Comparison of ENCODE assay signal across 1 cellular context in the genomic region with DNA sequence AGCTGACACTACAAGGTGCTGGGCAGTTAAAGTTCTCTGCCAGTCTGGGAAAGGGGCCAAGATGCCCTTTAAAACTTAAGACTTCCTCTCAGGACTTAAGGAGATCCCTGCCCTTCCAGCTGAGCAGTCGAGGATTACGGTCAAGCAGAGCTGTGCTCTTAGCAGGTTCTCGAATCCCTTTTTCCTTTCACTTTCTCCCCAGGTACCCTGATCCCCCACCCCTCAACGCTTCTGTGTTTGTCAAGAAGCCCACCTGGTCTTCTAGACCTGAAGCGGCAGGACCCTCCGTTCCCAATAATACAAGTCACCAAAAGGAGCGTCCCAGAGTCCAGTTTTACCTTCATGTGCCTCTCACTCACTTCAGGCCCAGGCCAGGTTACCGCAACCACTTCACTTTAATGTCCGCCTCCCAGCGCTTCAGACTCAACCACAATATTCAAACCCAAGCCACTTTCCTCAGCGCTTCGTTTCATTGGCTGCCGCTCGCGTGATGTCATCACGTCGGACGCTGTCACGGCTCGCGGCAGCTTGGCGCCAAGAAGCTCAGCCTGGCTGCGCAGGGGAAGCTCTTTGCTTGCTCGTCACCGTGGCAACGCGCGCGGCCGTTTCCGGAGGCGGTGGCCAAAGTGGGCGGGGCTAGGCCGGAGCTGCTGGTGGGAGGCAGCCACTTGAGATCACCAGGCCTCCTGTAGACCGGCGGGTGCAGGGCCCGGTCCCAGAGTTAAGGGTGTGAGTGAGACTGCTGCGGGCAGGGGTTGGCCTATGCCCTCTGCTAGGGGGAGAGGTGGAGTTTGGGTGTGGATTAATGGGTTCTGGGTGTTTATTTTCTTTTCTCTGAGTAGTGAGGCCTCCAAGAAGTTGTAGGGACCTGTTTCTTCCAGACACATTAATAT.
TF ChIP-seq lines count a peak whose summit lies in the region.

TSS of gene KIF18A (minus strand) at position 431 of the 893 bp plus-strand sequence. CDS start 10,209 bp downstream, outside the sequence.
A gene with protein sequence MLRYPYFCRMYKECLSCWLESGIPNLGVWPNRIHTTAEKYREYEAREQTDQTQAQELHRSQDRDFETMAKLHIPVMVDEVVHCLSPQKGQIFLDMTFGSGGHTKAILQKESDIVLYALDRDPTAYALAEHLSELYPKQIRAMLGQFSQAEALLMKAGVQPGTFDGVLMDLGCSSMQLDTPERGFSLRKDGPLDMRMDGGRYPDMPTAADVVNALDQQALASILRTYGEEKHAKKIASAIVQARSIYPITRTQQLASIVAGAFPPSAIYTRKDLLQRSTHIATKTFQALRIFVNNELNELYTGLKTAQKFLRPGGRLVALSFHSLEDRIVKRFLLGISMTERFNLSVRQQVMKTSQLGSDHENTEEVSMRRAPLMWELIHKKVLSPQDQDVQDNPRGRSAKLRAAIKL (plus strand): TSS at position 663 of the 893 bp plus-strand sequence. CDS start 4,947 bp downstream, outside the sequence.

TF ChIP-seq in HepG2, 621 proteins besides CTCF, POLR2A, EP300 and RAD21 (continued from another document and continues in another):
- TF ChIP-seq PHF5A (CRISPR knock-in tag; IDR thresholded peaks at IDR 0.05; ENCODE audit: low read depth, unreplicated experiment) (no peak), GMEB1 (CRISPR knock-in tag; IDR thresholded peaks at IDR 0.05; ENCODE audit: borderline replicate concordance) (peak; percentile 100), STAT5B (CRISPR knock-in tag; IDR thresholded peaks at IDR 0.05) (no peak), ELF3 (CRISPR knock-in tag; IDR thresholded peaks at IDR 0.05) (peak; percentile 56; the same call in 1 of the 2 replicates), FOXK1 (CRISPR knock-in tag; IDR thresholded peaks at IDR 0.05; ENCODE audit: borderline replicate concordance, low read depth) (peak; percentile 84), IRX3 (CRISPR knock-in tag; IDR thresholded peaks at IDR 0.05; ENCODE audit: borderline replicate concordance, low read depth) (no peak), JDP2 (CRISPR knock-in tag; IDR thresholded peaks at IDR 0.05; ENCODE audit: borderline replicate concordance) (no peak), KLF11 (CRISPR knock-in tag; IDR thresholded peaks at IDR 0.05) (no peak), ERF (CRISPR knock-in tag; IDR thresholded peaks at IDR 0.05) (peak; percentile 58; the same call in 1 of the 2 replicates), SMARCE1 (IDR thresholded peaks at IDR 0.05; ENCODE audit: borderline replicate concordance) (no peak), GABPB1 (CRISPR knock-in tag; IDR thresholded peaks at IDR 0.05) (peak; percentile 96), ZFP41 (CRISPR knock-in tag; IDR thresholded peaks at IDR 0.05; ENCODE audit: borderline replicate concordance) (no peak), EED (CRISPR knock-in tag; IDR thresholded peaks at IDR 0.05) (no peak), ATF7 (IDR thresholded peaks at IDR 0.05) (peak; percentile 69), ATF7 (CRISPR knock-in tag; IDR thresholded peaks at IDR 0.05) (0 out of 2 replicates have a peak, but pooled peaks have one; percentile 15), CSRNP1 (CRISPR knock-in tag; IDR thresholded peaks at IDR 0.05) (no peak), THAP11 (CRISPR knock-in tag; IDR thresholded peaks at IDR 0.05) (peak; percentile 85), ZNF496 (CRISPR knock-in tag; IDR thresholded peaks at IDR 0.05; ENCODE audit: insufficient replicate concordance) (no peak), ZNF121 (CRISPR knock-in tag; IDR thresholded peaks at IDR 0.05) (no peak), HINFP (CRISPR knock-in tag; IDR thresholded peaks at IDR 0.05; ENCODE audit: low read depth) (0 out of 2 replicates have a peak, but pooled peaks have one; percentile 31), ZNF781 (CRISPR knock-in tag; IDR thresholded peaks at IDR 0.05; ENCODE audit: borderline replicate concordance, not compliant biosample characterization) (peak; percentile 19), ZNF572 (CRISPR knock-in tag; IDR thresholded peaks at IDR 0.05) (no peak; the same call in 1 of the 2 replicates), MEF2D (CRISPR knock-in tag; IDR thresholded peaks at IDR 0.05) (no peak), ZBTB42 (CRISPR knock-in tag; IDR thresholded peaks at IDR 0.05) (no peak), ZNF329 (CRISPR knock-in tag; IDR thresholded peaks at IDR 0.05; ENCODE audit: low read depth) (0 out of 2 replicates have a peak, but pooled peaks have one; percentile 54), ZNF777 (CRISPR knock-in tag; IDR thresholded peaks at IDR 0.05) (no peak), SALL1 (CRISPR knock-in tag; IDR thresholded peaks at IDR 0.05) (peak; percentile 86), ZZZ3 (CRISPR knock-in tag; IDR thresholded peaks at IDR 0.05; ENCODE audit: borderline replicate concordance) (peak; percentile 63; the same call in 1 of the 2 replicates), ZNF780A (CRISPR knock-in tag; IDR thresholded peaks at IDR 0.05) (no peak; the same call in 1 of the 2 replicates), SOX5 (CRISPR knock-in tag; IDR thresholded peaks at IDR 0.05; ENCODE audit: borderline replicate concordance) (peak; percentile 36; the same call in 1 of the 2 replicates), ZNF331 (CRISPR knock-in tag; IDR thresholded peaks at IDR 0.05) (no peak), ZNF703 (CRISPR knock-in tag; IDR thresholded peaks at IDR 0.05; ENCODE audit: borderline replicate concordance) (no peak), ZNF124 (CRISPR knock-in tag; IDR thresholded peaks at IDR 0.05) (no peak), JARID2 (CRISPR knock-in tag; IDR thresholded peaks at IDR 0.05; ENCODE audit: insufficient replicate concordance) (no peak), ZNF891 (CRISPR knock-in tag; IDR thresholded peaks at IDR 0.05) (no peak), ZNF274 (CRISPR knock-in tag; IDR thresholded peaks at IDR 0.05) (0 out of 2 replicates have a peak, but pooled peaks have one; percentile 19), ZFP82 (CRISPR knock-in tag; IDR thresholded peaks at IDR 0.05; ENCODE audit: borderline replicate concordance) (no peak), ZNF761 (CRISPR knock-in tag; conservative IDR thresholded peaks at IDR 0.05) (no peak)
- TF ChIP-seq, protein P1, sequence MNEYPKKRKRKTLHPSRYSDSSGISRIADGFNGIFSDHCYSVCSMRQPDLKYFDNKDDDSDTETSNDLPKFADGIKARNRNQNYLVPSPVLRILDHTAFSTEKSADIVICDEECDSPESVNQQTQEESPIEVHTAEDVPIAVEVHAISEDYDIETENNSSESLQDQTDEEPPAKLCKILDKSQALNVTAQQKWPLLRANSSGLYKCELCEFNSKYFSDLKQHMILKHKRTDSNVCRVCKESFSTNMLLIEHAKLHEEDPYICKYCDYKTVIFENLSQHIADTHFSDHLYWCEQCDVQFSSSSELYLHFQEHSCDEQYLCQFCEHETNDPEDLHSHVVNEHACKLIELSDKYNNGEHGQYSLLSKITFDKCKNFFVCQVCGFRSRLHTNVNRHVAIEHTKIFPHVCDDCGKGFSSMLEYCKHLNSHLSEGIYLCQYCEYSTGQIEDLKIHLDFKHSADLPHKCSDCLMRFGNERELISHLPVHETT (CRISPR knock-in tag; conservative IDR thresholded peaks at IDR 0.05), result no peak
- TF ChIP-seq, protein P2, sequence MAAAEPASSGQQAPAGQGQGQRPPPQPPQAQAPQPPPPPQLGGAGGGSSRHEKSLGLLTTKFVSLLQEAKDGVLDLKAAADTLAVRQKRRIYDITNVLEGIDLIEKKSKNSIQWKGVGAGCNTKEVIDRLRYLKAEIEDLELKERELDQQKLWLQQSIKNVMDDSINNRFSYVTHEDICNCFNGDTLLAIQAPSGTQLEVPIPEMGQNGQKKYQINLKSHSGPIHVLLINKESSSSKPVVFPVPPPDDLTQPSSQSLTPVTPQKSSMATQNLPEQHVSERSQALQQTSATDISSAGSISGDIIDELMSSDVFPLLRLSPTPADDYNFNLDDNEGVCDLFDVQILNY (CRISPR knock-in tag; conservative IDR thresholded peaks at IDR 0.05), result peak; percentile 98
- TF ChIP-seq, protein P3, sequence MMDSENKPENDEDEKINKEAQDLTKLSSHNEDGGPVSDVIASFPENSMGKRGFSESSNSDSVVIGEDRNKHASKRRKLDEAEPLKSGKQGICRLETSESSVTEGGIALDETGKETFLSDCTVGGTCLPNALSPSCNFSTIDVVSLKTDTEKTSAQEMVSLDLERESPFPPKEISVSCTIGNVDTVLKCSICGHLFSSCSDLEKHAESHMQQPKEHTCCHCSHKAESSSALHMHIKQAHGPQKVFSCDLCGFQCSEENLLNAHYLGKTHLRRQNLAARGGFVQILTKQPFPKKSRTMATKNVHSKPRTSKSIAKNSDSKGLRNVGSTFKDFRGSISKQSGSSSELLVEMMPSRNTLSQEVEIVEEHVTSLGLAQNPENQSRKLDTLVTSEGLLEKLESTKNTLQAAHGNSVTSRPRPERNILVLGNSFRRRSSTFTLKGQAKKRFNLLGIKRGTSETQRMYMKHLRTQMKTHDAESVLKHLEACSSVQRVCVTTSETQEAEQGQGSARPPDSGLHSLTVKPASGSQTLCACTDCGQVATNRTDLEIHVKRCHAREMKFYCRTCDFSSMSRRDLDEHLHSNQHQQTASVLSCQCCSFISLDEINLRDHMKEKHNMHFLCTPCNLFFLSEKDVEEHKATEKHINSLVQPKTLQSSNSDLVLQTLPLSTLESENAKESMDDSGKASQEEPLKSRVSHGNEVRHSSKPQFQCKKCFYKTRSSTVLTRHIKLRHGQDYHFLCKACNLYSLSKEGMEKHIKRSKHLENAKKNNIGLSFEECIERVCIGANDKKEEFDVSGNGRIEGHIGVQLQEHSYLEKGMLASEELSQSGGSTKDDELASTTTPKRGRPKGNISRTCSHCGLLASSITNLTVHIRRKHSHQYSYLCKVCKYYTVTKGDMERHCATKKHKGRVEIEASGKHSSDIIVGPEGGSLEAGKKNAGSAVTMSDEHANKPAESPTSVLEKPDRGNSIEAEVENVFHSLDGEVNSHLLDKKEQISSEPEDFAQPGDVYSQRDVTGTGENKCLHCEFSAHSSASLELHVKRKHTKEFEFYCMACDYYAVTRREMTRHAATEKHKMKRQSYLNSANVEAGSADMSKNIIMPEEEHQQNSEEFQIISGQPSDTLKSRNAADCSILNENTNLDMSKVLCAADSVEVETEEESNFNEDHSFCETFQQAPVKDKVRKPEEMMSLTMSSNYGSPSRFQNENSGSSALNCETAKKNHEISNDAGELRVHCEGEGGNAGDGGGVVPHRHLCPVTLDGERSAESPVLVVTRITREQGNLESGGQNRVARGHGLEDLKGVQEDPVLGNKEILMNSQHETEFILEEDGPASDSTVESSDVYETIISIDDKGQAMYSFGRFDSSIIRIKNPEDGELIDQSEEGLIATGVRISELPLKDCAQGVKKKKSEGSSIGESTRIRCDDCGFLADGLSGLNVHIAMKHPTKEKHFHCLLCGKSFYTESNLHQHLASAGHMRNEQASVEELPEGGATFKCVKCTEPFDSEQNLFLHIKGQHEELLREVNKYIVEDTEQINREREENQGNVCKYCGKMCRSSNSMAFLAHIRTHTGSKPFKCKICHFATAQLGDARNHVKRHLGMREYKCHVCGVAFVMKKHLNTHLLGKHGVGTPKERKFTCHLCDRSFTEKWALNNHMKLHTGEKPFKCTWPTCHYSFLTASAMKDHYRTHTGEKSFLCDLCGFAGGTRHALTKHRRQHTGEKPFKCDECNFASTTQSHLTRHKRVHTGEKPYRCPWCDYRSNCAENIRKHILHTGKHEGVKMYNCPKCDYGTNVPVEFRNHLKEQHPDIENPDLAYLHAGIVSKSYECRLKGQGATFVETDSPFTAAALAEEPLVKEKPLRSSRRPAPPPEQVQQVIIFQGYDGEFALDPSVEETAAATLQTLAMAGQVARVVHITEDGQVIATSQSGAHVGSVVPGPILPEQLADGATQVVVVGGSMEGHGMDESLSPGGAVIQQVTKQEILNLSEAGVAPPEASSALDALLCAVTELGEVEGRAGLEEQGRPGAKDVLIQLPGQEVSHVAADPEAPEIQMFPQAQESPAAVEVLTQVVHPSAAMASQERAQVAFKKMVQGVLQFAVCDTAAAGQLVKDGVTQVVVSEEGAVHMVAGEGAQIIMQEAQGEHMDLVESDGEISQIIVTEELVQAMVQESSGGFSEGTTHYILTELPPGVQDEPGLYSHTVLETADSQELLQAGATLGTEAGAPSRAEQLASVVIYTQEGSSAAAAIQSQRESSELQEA (CRISPR knock-in tag; IDR thresholded peaks at IDR 0.05; ENCODE audit: not compliant biosample characterization), result peak; percentile 30
- TF ChIP-seq, protein P4, sequence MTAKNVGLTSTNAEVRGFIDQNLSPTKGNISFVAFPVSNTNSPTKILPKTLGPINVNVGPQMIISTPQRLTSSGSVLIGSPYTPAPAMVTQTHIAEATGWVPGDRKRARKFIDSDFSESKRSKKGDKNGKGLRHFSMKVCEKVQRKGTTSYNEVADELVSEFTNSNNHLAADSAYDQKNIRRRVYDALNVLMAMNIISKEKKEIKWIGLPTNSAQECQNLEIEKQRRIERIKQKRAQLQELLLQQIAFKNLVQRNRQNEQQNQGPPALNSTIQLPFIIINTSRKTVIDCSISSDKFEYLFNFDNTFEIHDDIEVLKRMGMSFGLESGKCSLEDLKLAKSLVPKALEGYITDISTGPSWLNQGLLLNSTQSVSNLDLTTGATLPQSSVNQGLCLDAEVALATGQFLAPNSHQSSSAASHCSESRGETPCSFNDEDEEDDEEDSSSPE (CRISPR knock-in tag; IDR thresholded peaks at IDR 0.05), result peak; percentile 99
